Comparison of ENCODE assay signal across 26 cellular contexts in genomic region chr6:95819461-95819860, GRCh38.
"Had no signal": no experiment of that assay in that cellular context is flagged by ENCODE, and none has a peak within 500 bp of the region (broad histone marks: within the 10 kb centered on the region; RNA-seq: fewer than 3 reads in every experiment).

No MANE protein-coding gene starts in this region.

- H3K4me1 ChIP-seq: adrenal gland, body of pancreas, SJCRH30 had no signal

- H3K9me3 Mint-ChIP-seq: activated CD4-positive, alpha-beta T cell treated with anti-CD3 and anti-CD28 coated beads, Interleukin-2, amount 10 ng/mL, durations not matched to agents 7 days and 5 days; activated T-cell treated with anti-CD3 and anti-CD28 coated beads, Interleukin-2, amount 50 U/mL, for 24 hours had no signal

- DNase-seq: activated CD4-positive, alpha-beta T cell treated with anti-CD3 and anti-CD28 coated beads, Interleukin-2, amount 10 ng/mL, durations not matched to agents 7 days and 5 days; activated CD8-positive, alpha-beta T cell treated with anti-CD3 and anti-CD28 coated beads, Interleukin-2, amount 10 ng/mL, durations not matched to agents 7 days and 5 days; activated gamma-delta T cell treated with Interleukin-2 at 50 U/mL for 16 hours; activated naive CD4-positive, alpha-beta T cell treated with anti-CD3 and anti-CD28 coated beads for 36 hours; activated T-cell treated with anti-CD3 and anti-CD28 coated beads, Interleukin-2, amount 50 U/mL, for 24 hours; body of pancreas; caudate nucleus; cerebellar nuclear complex; Kasumi-1; KG1; MG63; NCI-H1092; NCI-H1436 treated with DMSO at 0.1 percent for 48 hours; NCI-H1694 treated with DMSO at 0.1 percent for 48 hours; NCI-H2029; NCI-H345; NCI-H526; NCI-H748 treated with DMSO at 0.1 percent for 48 hours; SHP77 had no signal

- H3K4me3 Mint-ChIP-seq: activated CD4-positive, alpha-beta T cell treated with anti-CD3 and anti-CD28 coated beads for 36 hours; activated CD4-positive, alpha-beta T cell treated with anti-CD3 and anti-CD28 coated beads, Interleukin-2, amount 10 ng/mL, durations not matched to agents 7 days and 5 days; activated CD8-positive, alpha-beta T cell treated with anti-CD3 and anti-CD28 coated beads, Interleukin-2, amount 10 ng/mL, durations not matched to agents 7 days and 5 days; activated naive CD4-positive, alpha-beta T cell treated with anti-CD3 and anti-CD28 coated beads for 36 hours; activated T-cell treated with anti-CD3 and anti-CD28 coated beads, Interleukin-2, amount 50 U/mL, for 24 hours had no signal

- H3K36me3 Mint-ChIP-seq: activated naive CD4-positive, alpha-beta T cell treated with anti-CD3 and anti-CD28 coated beads, Interleukin-2, amount 50 U/mL, for 72 hours had no signal

- H3K27me3 ChIP-seq: adrenal gland, body of pancreas, MG63, SJCRH30 had no signal

- H3K9me3 ChIP-seq: adrenal gland, body of pancreas, MG63, SJCRH30 had no signal

- H3K27ac Mint-ChIP-seq: activated CD4-positive, alpha-beta T cell treated with anti-CD3 and anti-CD28 coated beads for 36 hours; activated CD4-positive, alpha-beta T cell treated with anti-CD3 and anti-CD28 coated beads, Interleukin-2, amount 10 ng/mL, durations not matched to agents 7 days and 5 days; activated CD8-positive, alpha-beta T cell treated with anti-CD3 and anti-CD28 coated beads, Interleukin-2, amount 10 ng/mL, durations not matched to agents 7 days and 5 days; activated naive CD4-positive, alpha-beta T cell treated with anti-CD3 and anti-CD28 coated beads for 36 hours; activated naive CD4-positive, alpha-beta T cell treated with anti-CD3 and anti-CD28 coated beads, Interleukin-2, amount 50 U/mL, for 72 hours; activated T-cell treated with anti-CD3 and anti-CD28 coated beads, Interleukin-2, amount 50 U/mL, for 24 hours had no signal

- H3K27me3 Mint-ChIP-seq: activated CD4-positive, alpha-beta T cell treated with anti-CD3 and anti-CD28 coated beads for 36 hours; activated CD4-positive, alpha-beta T cell treated with anti-CD3 and anti-CD28 coated beads, Interleukin-2, amount 10 ng/mL, durations not matched to agents 7 days and 5 days; activated T-cell treated with anti-CD3 and anti-CD28 coated beads, Interleukin-2, amount 50 U/mL, for 24 hours had no signal

- H3K4me1 Mint-ChIP-seq: activated CD4-positive, alpha-beta T cell treated with anti-CD3 and anti-CD28 coated beads for 36 hours; activated CD4-positive, alpha-beta T cell treated with anti-CD3 and anti-CD28 coated beads, Interleukin-2, amount 10 ng/mL, durations not matched to agents 7 days and 5 days had no signal

- H3K27ac ChIP-seq: adrenal gland, body of pancreas, SJCRH30, SK-N-MC had no signal

- H3K4me3 ChIP-seq: adrenal gland, body of pancreas, MG63, SJCRH30, SK-N-MC had no signal

- H3K36me3 ChIP-seq: adrenal gland, MG63, SJCRH30 had no signal

- ATAC-seq: activated CD4-positive, alpha-beta T cell treated with anti-CD3 and anti-CD28 coated beads for 36 hours; activated CD4-positive, CD25-positive, alpha-beta regulatory T cell treated with anti-CD3 and anti-CD28 coated beads, Interleukin-2, amount 50 U/mL, for 24 hours; activated CD8-positive, alpha-beta T cell treated with anti-CD3 and anti-CD28 coated beads, Interleukin-2, amount 10 ng/mL, durations not matched to agents 7 days and 5 days; activated naive CD4-positive, alpha-beta T cell treated with anti-CD3 and anti-CD28 coated beads, Interleukin-2, amount 50 U/mL, for 72 hours; body of pancreas; Panc1 had no signal
